34 cellular contexts compared by ENCODE assay signal in the genomic region with DNA sequence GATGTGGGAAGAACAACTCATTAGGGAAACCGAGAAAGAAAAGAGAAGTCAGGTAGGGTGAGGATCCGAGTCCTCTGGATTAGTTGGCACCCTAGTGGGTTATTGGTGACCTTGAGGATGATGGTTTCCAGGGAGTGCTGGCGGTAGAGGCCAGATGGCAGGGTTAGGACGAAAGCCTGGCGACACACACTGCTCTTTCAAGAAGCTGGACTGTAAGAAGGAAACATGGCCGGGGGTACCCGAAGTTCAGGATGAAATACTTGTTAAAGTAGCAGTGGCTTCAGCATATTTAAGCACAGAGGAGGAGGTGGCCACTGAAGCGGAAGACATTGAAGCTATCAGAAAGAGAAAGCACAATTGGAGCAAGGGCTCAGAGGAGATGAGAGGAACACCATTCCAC.
"Had no signal": no experiment of that assay in that cellular context is flagged by ENCODE, and none has a peak within 500 bp of the region (broad histone marks: within the 10 kb centered on the region; RNA-seq: fewer than 3 reads in every experiment).

No MANE protein-coding gene starts in this region.

- H3K27me3 ChIP-seq: ascending aorta, breast epithelium, cardiac muscle cell, colonic mucosa, gastrocnemius medialis, heart right ventricle had no signal

- DNase-seq: activated CD4-positive, alpha-beta memory T cell treated with anti-CD3 and anti-CD28 coated beads for 36 hours; activated CD4-positive, alpha-beta T cell treated with anti-CD3 and anti-CD28 coated beads for 36 hours; activated CD4-positive, alpha-beta T cell treated with anti-CD3 and anti-CD28 coated beads, Interleukin-2, amount 10 ng/mL, durations not matched to agents 24 days and 14 days; activated CD4-positive, CD25-positive, alpha-beta regulatory T cell; activated CD4-positive, CD25-positive, alpha-beta regulatory T cell treated with anti-CD3 and anti-CD28 coated beads, Interleukin-2, amount 50 U/mL, for 72 hours; activated CD8-positive, alpha-beta memory T cell treated with anti-CD3 and anti-CD28 coated beads, Interleukin-2, amount 10 ng/mL, durations not matched to agents 7 days and 5 days; activated CD8-positive, alpha-beta memory T cell treated with anti-CD3 and anti-CD28 coated beads, Interleukin-2, amount 50 U/mL, for 4 hours; activated CD8-positive, alpha-beta T cell treated with anti-CD3 and anti-CD28 coated beads, Interleukin-2, amount 10 ng/mL, durations not matched to agents 7 days and 5 days; activated effector memory CD4-positive, alpha-beta T cell treated with anti-CD3 and anti-CD28 coated beads, Interleukin-2, amount 50 U/mL, for 16 hours; activated naive CD4-positive, alpha-beta T cell treated with anti-CD3 and anti-CD28 coated beads for 36 hours; activated naive CD8-positive, alpha-beta T cell treated with anti-CD3 and anti-CD28 coated beads, Interleukin-2, amount 10 ng/mL, durations not matched to agents 7 days and 5 days; activated T-cell treated with anti-CD3 and anti-CD28 coated beads, Interleukin-2, amount 50 U/mL, for 1 hour; activated T-cell treated with anti-CD3 and anti-CD28 coated beads, Interleukin-2, amount 50 U/mL, for 48 hours; central memory CD4-positive, alpha-beta T cell; cerebellar nuclear complex; colonic mucosa; effector memory CD4-positive, alpha-beta T cell; endodermal cell; foreskin keratinocyte; gastrocnemius medialis; heart right ventricle; T-helper 1 cell; T-helper 17 cell; T1000 had no signal

- H3K4me1 Mint-ChIP-seq: activated CD4-positive, alpha-beta T cell treated with anti-CD3 and anti-CD28 coated beads for 36 hours; activated CD4-positive, alpha-beta T cell treated with anti-CD3 and anti-CD28 coated beads, Interleukin-2, amount 10 ng/mL, durations not matched to agents 24 days and 14 days; activated CD8-positive, alpha-beta memory T cell treated with anti-CD3 and anti-CD28 coated beads, Interleukin-2, amount 10 ng/mL, durations not matched to agents 7 days and 5 days; activated naive CD4-positive, alpha-beta T cell treated with anti-CD3 and anti-CD28 coated beads, Interleukin-2, amount 50 U/mL, for 24 hours; activated naive CD8-positive, alpha-beta T cell treated with anti-CD3 and anti-CD28 coated beads, Interleukin-2, amount 10 ng/mL, durations not matched to agents 7 days and 5 days; T-helper 17 cell had no signal

- H3K27me3 Mint-ChIP-seq: activated CD4-positive, alpha-beta T cell treated with anti-CD3 and anti-CD28 coated beads, Interleukin-2, amount 10 ng/mL, durations not matched to agents 24 days and 14 days; activated CD8-positive, alpha-beta memory T cell treated with anti-CD3 and anti-CD28 coated beads, Interleukin-2, amount 10 ng/mL, durations not matched to agents 7 days and 5 days; brain had no signal

- H3K9me3 Mint-ChIP-seq: activated CD4-positive, alpha-beta memory T cell treated with anti-CD3 and anti-CD28 coated beads for 36 hours; activated CD4-positive, alpha-beta T cell treated with anti-CD3 and anti-CD28 coated beads, Interleukin-2, amount 10 ng/mL, durations not matched to agents 24 days and 14 days; activated naive CD4-positive, alpha-beta T cell treated with anti-CD3 and anti-CD28 coated beads for 36 hours; activated naive CD4-positive, alpha-beta T cell treated with anti-CD3 and anti-CD28 coated beads, Interleukin-2, amount 50 U/mL, for 24 hours; activated naive CD8-positive, alpha-beta T cell treated with anti-CD3 and anti-CD28 coated beads, Interleukin-2, amount 10 ng/mL, durations not matched to agents 7 days and 5 days; activated T-helper 1 cell treated with anti-CD3 and anti-CD28 coated beads, Interleukin-12 subunit alpha, Interleukin-12 subunit beta, Interleukin-2, Interleukin-4 antibody, amounts not matched to agents 30 ng/mL and 10 ng/mL and 1 ng/mL, durations not matched to agents 14 hours and 24 hours and 36 hours; activated T-helper 2 cell treated with anti-CD3 and anti-CD28 coated beads, Interferon-gamma antibody, Interleukin-2, Interleukin-4, amounts not matched to agents 10 μg/mL and 5 μg/mL and 100 μg/mL, durations not matched to agents 14 hours and 24 hours and 36 hours; brain; endodermal cell; T-helper 2 cell treated with Interferon-gamma antibody and Interleukin-4, amounts not matched to agents 5 μg/mL and 100 μg/mL, for 36 hours had no signal

- H3K36me3 Mint-ChIP-seq: activated CD4-positive, alpha-beta memory T cell treated with anti-CD3 and anti-CD28 coated beads for 36 hours; activated CD8-positive, alpha-beta memory T cell treated with anti-CD3 and anti-CD28 coated beads, Interleukin-2, amount 10 ng/mL, durations not matched to agents 7 days and 5 days; activated naive CD4-positive, alpha-beta T cell treated with anti-CD3 and anti-CD28 coated beads, Interleukin-2, amount 50 U/mL, for 24 hours; activated naive CD8-positive, alpha-beta T cell treated with anti-CD3 and anti-CD28 coated beads, Interleukin-2, amount 10 ng/mL, durations not matched to agents 7 days and 5 days; brain had no signal

- H3K4me1 ChIP-seq: ascending aorta, breast epithelium, colonic mucosa, foreskin keratinocyte, gastrocnemius medialis, heart right ventricle had no signal

- ATAC-seq: activated CD4-positive, alpha-beta T cell treated with anti-CD3 and anti-CD28 coated beads for 36 hours; activated CD8-positive, alpha-beta memory T cell treated with anti-CD3 and anti-CD28 coated beads, Interleukin-2, amount 10 ng/mL, durations not matched to agents 7 days and 5 days; activated CD8-positive, alpha-beta T cell treated with anti-CD3 and anti-CD28 coated beads, Interleukin-2, amount 10 ng/mL, durations not matched to agents 7 days and 5 days; esophagus mucosa; foreskin keratinocyte; gastrocnemius medialis; heart right ventricle; T-helper 17 cell had no signal

- H3K4me3 ChIP-seq: ascending aorta, breast epithelium, cardiac muscle cell, colonic mucosa, dorsolateral prefrontal cortex, gastrocnemius medialis, heart right ventricle had no signal

- H3K27ac Mint-ChIP-seq: activated CD4-positive, alpha-beta memory T cell treated with anti-CD3 and anti-CD28 coated beads for 36 hours; activated CD4-positive, alpha-beta T cell treated with anti-CD3 and anti-CD28 coated beads for 36 hours; activated CD4-positive, alpha-beta T cell treated with anti-CD3 and anti-CD28 coated beads, Interleukin-2, amount 10 ng/mL, durations not matched to agents 24 days and 14 days; activated CD8-positive, alpha-beta memory T cell treated with anti-CD3 and anti-CD28 coated beads, Interleukin-2, amount 10 ng/mL, durations not matched to agents 7 days and 5 days; activated CD8-positive, alpha-beta T cell treated with anti-CD3 and anti-CD28 coated beads, Interleukin-2, amount 10 ng/mL, durations not matched to agents 7 days and 5 days; activated naive CD4-positive, alpha-beta T cell treated with anti-CD3 and anti-CD28 coated beads for 36 hours; activated naive CD4-positive, alpha-beta T cell treated with anti-CD3 and anti-CD28 coated beads, Interleukin-2, amount 50 U/mL, for 24 hours; activated naive CD8-positive, alpha-beta T cell treated with anti-CD3 and anti-CD28 coated beads, Interleukin-2, amount 10 ng/mL, durations not matched to agents 7 days and 5 days; activated T-helper 1 cell treated with anti-CD3 and anti-CD28 coated beads, Interleukin-12 subunit alpha, Interleukin-12 subunit beta, Interleukin-2, Interleukin-4 antibody, amounts not matched to agents 30 ng/mL and 10 ng/mL and 1 ng/mL, durations not matched to agents 14 hours and 24 hours and 36 hours; activated T-helper 2 cell treated with anti-CD3 and anti-CD28 coated beads, Interferon-gamma antibody, Interleukin-2, Interleukin-4, amounts not matched to agents 10 μg/mL and 5 μg/mL and 100 μg/mL, durations not matched to agents 14 hours and 24 hours and 36 hours; endodermal cell; T-helper 17 cell; T-helper 2 cell treated with Interferon-gamma antibody and Interleukin-4, amounts not matched to agents 5 μg/mL and 100 μg/mL, for 36 hours had no signal

- H3K36me3 ChIP-seq: ascending aorta, breast epithelium, cardiac muscle cell, colonic mucosa, gastrocnemius medialis, heart right ventricle had no signal

- H3K9me3 ChIP-seq: ascending aorta, breast epithelium, colonic mucosa, gastrocnemius medialis, heart right ventricle had no signal

- H3K27ac ChIP-seq: ascending aorta, breast epithelium, cardiac muscle cell, colonic mucosa, dorsolateral prefrontal cortex, foreskin keratinocyte, gastrocnemius medialis, heart right ventricle had no signal

- H3K4me3 Mint-ChIP-seq: activated CD4-positive, alpha-beta memory T cell treated with anti-CD3 and anti-CD28 coated beads for 36 hours; activated CD4-positive, alpha-beta T cell treated with anti-CD3 and anti-CD28 coated beads for 36 hours; activated CD4-positive, alpha-beta T cell treated with anti-CD3 and anti-CD28 coated beads, Interleukin-2, amount 10 ng/mL, durations not matched to agents 24 days and 14 days; activated CD8-positive, alpha-beta memory T cell treated with anti-CD3 and anti-CD28 coated beads, Interleukin-2, amount 10 ng/mL, durations not matched to agents 7 days and 5 days; activated CD8-positive, alpha-beta T cell treated with anti-CD3 and anti-CD28 coated beads, Interleukin-2, amount 10 ng/mL, durations not matched to agents 7 days and 5 days; activated naive CD4-positive, alpha-beta T cell treated with anti-CD3 and anti-CD28 coated beads for 36 hours; activated naive CD4-positive, alpha-beta T cell treated with anti-CD3 and anti-CD28 coated beads, Interleukin-2, amount 50 U/mL, for 24 hours; activated naive CD8-positive, alpha-beta T cell treated with anti-CD3 and anti-CD28 coated beads, Interleukin-2, amount 10 ng/mL, durations not matched to agents 7 days and 5 days; activated T-helper 1 cell treated with anti-CD3 and anti-CD28 coated beads, Interleukin-12 subunit alpha, Interleukin-12 subunit beta, Interleukin-2, Interleukin-4 antibody, amounts not matched to agents 30 ng/mL and 10 ng/mL and 1 ng/mL, durations not matched to agents 14 hours and 24 hours and 36 hours; brain; endodermal cell; T-helper 17 cell; T-helper 2 cell treated with Interferon-gamma antibody and Interleukin-4, amounts not matched to agents 5 μg/mL and 100 μg/mL, for 36 hours had no signal
